ENCODE assay signal across 30 cellular contexts in the genomic region with DNA sequence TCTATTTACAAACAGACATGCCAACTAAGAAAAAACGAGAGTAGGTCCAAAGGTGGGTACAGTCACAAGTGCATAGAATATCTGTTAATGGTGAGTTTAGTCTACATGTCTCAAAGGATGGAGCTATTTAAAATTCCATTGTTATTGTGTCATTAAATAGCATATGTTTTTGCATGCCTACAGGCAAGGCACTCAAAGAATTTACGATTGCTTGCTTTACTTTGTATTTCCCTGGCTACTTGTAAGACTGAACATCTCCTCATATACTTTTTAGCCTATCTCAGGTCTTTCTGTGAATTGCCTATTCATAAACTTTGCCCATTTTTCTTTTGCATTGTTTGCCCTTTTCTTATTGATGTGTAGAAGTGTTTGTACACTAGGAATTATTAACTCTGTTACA. TPM values are rescaled to one million over a fixed set of nuclear protein-coding genes. Genes with fewer than 3 reads are reported as not detected.
DNase-seq lines count a peak whose midpoint lies in the region; ATAC-seq and TF ChIP-seq lines count a peak whose summit lies in the region.
"Had no signal": no experiment of that assay in that cellular context is flagged by ENCODE, and none has a peak within 500 bp of the region (broad histone marks: within the 10 kb centered on the region; RNA-seq: fewer than 3 reads in every experiment).

No MANE protein-coding gene starts in this region.

- intact Hi-C loops in PC-3 (cut with micrococcal nuclease), result loop anchor here (1.0 kb wide), 1 partner anchor 173 kb away; a partner anchor contains a TSS

- H3K27me3 ChIP-seq in PC-3 (ENCODE audit: low read length), result no peaks in the 10 kb centered on the region
- H3K27me3 ChIP-seq: SJSA1 had no signal

- TF ChIP-seq CTCF in PC-3 (conservative IDR thresholded peaks at IDR 0.05; ENCODE audit: low read depth, low read length) (no peak), epithelial cell of esophagus (IDR thresholded peaks at IDR 0.05; ENCODE audit: insufficient read depth, low read depth, low read length, missing control alignments) (no peak), retinal pigment epithelial cell (conservative IDR thresholded peaks at IDR 0.05; ENCODE audit: low read depth, low read length) (no peak)

- peaks cover 14% of the 10 kb centered on the region for H3K4me1 ChIP-seq in PC-3 (ENCODE audit: insufficient read depth, low read length)
- H3K4me1 ChIP-seq: SJSA1 had no signal

- ATAC-seq in PC-3, result peak; percentile 98
- ATAC-seq: activated T-helper 17 cell treated with anti-CD3 and anti-CD28 coated beads, Interleukin-2, amount 50 U/mL, for 72 hours; esophagus mucosa; left colon; stimulated activated naive CD8-positive, alpha-beta T cell treated with anti-CD3 and anti-CD28 coated beads, Interleukin-15, Interleukin-2, amounts not matched to agents 100 U/mL and 50 U/mL, for 24 hours; WTC11 had no signal

- POLR2A ChIA-PET in PC-3 (lab: Charles Lee; ENCODE audit: unreplicated experiment), result interaction anchor here (0.6 kb wide), 1 partner anchor 48 kb away, joined by 4 read pairs; no protein-coding TSS in a partner anchor

- CTCF ChIA-PET in PC-3 (lab: Charles Lee), result interaction anchor here (0.6 kb wide), 1 partner anchor 133 kb away, joined by 3 read pairs; no protein-coding TSS in a partner anchor

- no peaks in the 10 kb centered on the region for H4K20me1 ChIP-seq in PC-3 (ENCODE audit: low read length)

- H3K9ac ChIP-seq in PC-3 (ENCODE audit: low read length), result no peak overlapping the region
- H3K9ac ChIP-seq: KMS-11 had no signal

- no peaks in the 10 kb centered on the region for H3K9me3 ChIP-seq in PC-3 (ENCODE audit: low read length)
- H3K9me3 ChIP-seq: SJSA1 had no signal

- H3K4me3 ChIP-seq in PC-3 (ENCODE audit: low read length) (no peak overlapping the region), epithelial cell of esophagus (ENCODE audit: low read length) (no peak overlapping the region), retinal pigment epithelial cell (ENCODE audit: low read length) (no peak overlapping the region)
- H3K4me3 ChIP-seq: SJSA1 had no signal

- no peaks in the 10 kb centered on the region for H3K9me2 ChIP-seq in PC-3 (replicated peaks; ENCODE audit: low read length)

- H3K27ac ChIP-seq in PC-3 (ENCODE audit: low read length), result no peak overlapping the region
- H3K27ac ChIP-seq: KMS-11, SJSA1 had no signal

- H3K4me2 ChIP-seq in PC-3 (ENCODE audit: low read length), result 0 out of 2 replicates have a peak overlapping the region, but pooled peaks have one; percentile 8
- H3K4me2 ChIP-seq: KMS-11 had no signal

- no peaks in the 10 kb centered on the region for H3K36me3 ChIP-seq in PC-3 (ENCODE audit: low read depth, low read length)
- H3K36me3 ChIP-seq: SJSA1 had no signal

- no peaks in the 10 kb centered on the region for H3K79me2 ChIP-seq in PC-3 (ENCODE audit: low read length)

- no TSS peak for BruUV-seq in PC-3 (replicated peaks; lab: Mats Ljungman, UMichigan)

- no peaks in the 10 kb centered on the region for H3F3A ChIP-seq in PC-3 (ENCODE audit: low read length, unreplicated experiment)

- H2AFZ ChIP-seq in PC-3 (ENCODE audit: low read length), result no peak overlapping the region

- DNase-seq in GM03348 (ENCODE audit: low spot score) (peak; percentile 25), PC-3 (peak; percentile 80), epithelial cell of esophagus (ENCODE audit: low read depth) (peak; percentile 54), retinal pigment epithelial cell (ENCODE audit: low read depth) (peak; percentile 20), NCI-H345 (lab: John Stamatoyannopoulos, UW) (no peak), T-helper 9 cell (no peak), NCI-H2029 (lab: John Stamatoyannopoulos, UW) (no peak)
- DNase-seq: activated CD4-positive, alpha-beta T cell treated with anti-CD3 and anti-CD28 coated beads, Interleukin-2, amount 50 U/mL, for 4 hours; activated CD8-positive, alpha-beta memory T cell treated with anti-CD3 and anti-CD28 coated beads, Interleukin-2, amount 50 U/mL, for 4 hours; COR-L47; effector memory CD4-positive, alpha-beta T cell; GOT3; left colon; mesenchymal stem cell; MV-4-11; NCI-H1694 treated with DMSO at 0.1 percent for 48 hours; NCI-H2227 treated with DMSO at 0.1 percent for 48 hours; NCI-H774; occipital lobe; stimulated activated CD4-positive, alpha-beta T cell treated with anti-CD3 and anti-CD28 coated beads, Interleukin-4, amount 100 ng/mL, for 24 hours; stimulated activated naive CD8-positive, alpha-beta T cell treated with anti-CD3 and anti-CD28 coated beads, Interleukin-15, Interleukin-2, amounts not matched to agents 100 U/mL and 50 U/mL, for 24 hours had no signal

RNA-seq across cellular contexts. Expression of a gene that starts 39.7 kb away (rescaled TPM):
- 0.26 TPM in 1 of 2 replicates, not detected in the other for total RNA-seq in PC-3 (2014; rRNA removed)
- total RNA-seq: activated T-helper 17 cell treated with anti-CD3 and anti-CD28 coated beads, Interleukin-2, amount 50 U/mL, for 72 hours; B cell; chondrocyte; esophagus mucosa; myocyte; OCI-LY7; SJSA1 had no signal

Comparison
In these comparisons a context has a peak if more than half of its experiments do, and no peak if none do; other contexts are left out.
1. DNase-seq: peak in GM03348 (single experiment), PC-3 (single experiment), epithelial cell of esophagus (single experiment) and retinal pigment epithelial cell (single experiment); none in NCI-H345 (single experiment), T-helper 9 cell (single experiment) and NCI-H2029 (single experiment).